Comparison of ENCODE assay signal across 21 cellular contexts in the genomic region with DNA sequence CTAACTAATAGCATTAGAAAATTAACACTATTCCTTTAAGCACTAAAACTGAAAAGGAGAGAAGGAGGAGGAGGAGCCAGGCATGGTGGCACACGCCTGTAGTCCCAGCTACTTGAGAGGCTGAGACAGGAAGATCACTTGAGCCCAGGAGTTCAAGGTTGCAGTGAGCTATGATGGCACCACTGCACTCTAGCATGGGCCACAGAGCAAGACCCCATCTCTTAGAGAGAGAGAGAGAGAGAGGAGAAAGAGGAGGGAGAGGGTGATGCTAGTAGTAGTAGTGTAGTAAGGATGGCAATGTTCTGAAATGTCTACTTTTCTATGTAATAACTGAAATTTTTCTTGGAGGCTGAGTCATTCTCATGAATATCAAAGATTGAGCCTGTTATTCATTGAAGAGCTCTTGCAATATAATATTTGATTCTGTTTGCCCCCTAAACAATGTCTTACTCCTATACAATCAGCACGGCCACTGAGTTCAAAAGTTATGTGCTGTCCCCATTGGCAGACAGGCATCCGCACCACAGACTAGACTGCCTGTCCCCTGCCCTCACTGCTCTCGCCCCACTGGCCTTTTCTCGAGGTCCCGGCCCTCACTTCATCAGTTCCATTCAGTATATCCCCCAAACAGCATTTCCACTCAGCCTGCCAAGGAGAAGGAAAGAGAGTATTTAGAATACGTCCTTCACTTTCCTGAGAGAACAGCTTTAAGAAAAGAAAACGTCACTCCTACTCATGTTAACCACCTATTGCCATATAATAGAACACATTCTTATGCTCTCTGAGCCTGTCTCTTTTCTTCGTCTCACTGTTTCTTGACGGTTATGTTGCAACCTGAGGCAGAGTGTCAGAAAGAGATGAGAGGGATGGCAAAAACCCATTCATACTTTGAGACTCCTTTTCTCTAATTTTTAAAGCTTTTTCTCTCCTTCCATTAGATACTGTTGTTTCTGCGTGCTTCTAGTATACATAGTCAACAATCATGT.
DNase-seq lines count a peak whose midpoint lies in the region; ATAC-seq and TF ChIP-seq lines count a peak whose summit lies in the region.
"Had no signal": no experiment of that assay in that cellular context is flagged by ENCODE, and none has a peak within 500 bp of the region (broad histone marks: within the 10 kb centered on the region; RNA-seq: fewer than 3 reads in every experiment).

No MANE protein-coding gene starts in this region.

- no peaks in the 10 kb centered on the region for H4K20me1 ChIP-seq in neural progenitor cell (ENCODE audit: low read depth)

- no peaks in the 10 kb centered on the region for H3K9me3 Mint-ChIP-seq in brain
- no peaks in the 10 kb centered on the region for H3K9me3 Mint-ChIP-seq in neural progenitor cell
- H3K9me3 Mint-ChIP-seq in activated naive CD4-positive, alpha-beta T cell treated with anti-CD3 and anti-CD28 coated beads, Interleukin-2, amount 50 U/mL, for 72 hours = no peaks in the 10 kb centered on the region
- H3K9me3 Mint-ChIP-seq in Caco-2 (ENCODE audit: unreplicated experiment) = no peaks in the 10 kb centered on the region
- no peaks in the 10 kb centered on the region for H3K9me3 Mint-ChIP-seq in progenitor cell of endocrine pancreas (ENCODE audit: low read depth)
- H3K9me3 Mint-ChIP-seq: activated naive CD4-positive, alpha-beta T cell treated with anti-CD3 and anti-CD28 coated beads for 36 hours; memory B cell; stimulated activated naive CD8-positive, alpha-beta T cell treated with anti-CD3 and anti-CD28 coated beads, Interleukin-15, Interleukin-2, amounts not matched to agents 100 ng/mL and 50 ng/mL, for 24 hours had no signal

- no peaks in the 10 kb centered on the region for H3K36me3 ChIP-seq in heart right ventricle
- no peaks in the 10 kb centered on the region for H3K36me3 ChIP-seq in neural progenitor cell
- H3K36me3 ChIP-seq in upper lobe of left lung = no peaks in the 10 kb centered on the region
- no peaks in the 10 kb centered on the region for H3K36me3 ChIP-seq in Caco-2 (ENCODE audit: control insufficient read depth, insufficient read depth, low read length)
- H3K36me3 ChIP-seq: brain microvascular endothelial cell, neutrophil had no signal

- CTCF ChIA-PET in Caco-2 (lab: Charles Lee) = no interaction called here

- H3K4me3 Mint-ChIP-seq in brain (peak overlapping the region in 2 of 5 experiments; percentile 3 to 68), neural progenitor cell (no peak overlapping the region), Caco-2 (ENCODE audit: unreplicated experiment) (no peak overlapping the region), progenitor cell of endocrine pancreas (ENCODE audit: low read depth) (no peak overlapping the region)
- H3K4me3 Mint-ChIP-seq: activated naive CD4-positive, alpha-beta T cell treated with anti-CD3 and anti-CD28 coated beads for 36 hours; memory B cell; stimulated activated naive CD8-positive, alpha-beta T cell treated with anti-CD3 and anti-CD28 coated beads, Interleukin-15, Interleukin-2, amounts not matched to agents 100 ng/mL and 50 ng/mL, for 24 hours had no signal

- H3K36me3 Mint-ChIP-seq in brain (no peaks in the 10 kb centered on the region), neural progenitor cell (peaks cover 22% of the 10 kb centered on the region), Caco-2 (ENCODE audit: insufficient read depth, unreplicated experiment) (no peaks in the 10 kb centered on the region), progenitor cell of endocrine pancreas (ENCODE audit: insufficient read depth) (no peaks in the 10 kb centered on the region)
- no peaks in the 10 kb centered on the region for H3K36me3 Mint-ChIP-seq in activated naive CD4-positive, alpha-beta T cell treated with anti-CD3 and anti-CD28 coated beads, Interleukin-2, amount 50 U/mL, for 72 hours
- H3K36me3 Mint-ChIP-seq: memory B cell had no signal

- H3K27me3 Mint-ChIP-seq in brain (no peaks in the 10 kb centered on the region), neural progenitor cell (ENCODE audit: insufficient read depth, low read depth) (no peaks in the 10 kb centered on the region), Caco-2 (ENCODE audit: insufficient read depth, unreplicated experiment) (peaks cover 3% of the 10 kb centered on the region), progenitor cell of endocrine pancreas (peaks cover 8% of the 10 kb centered on the region)

- ATAC-seq in heart right ventricle (peak in 6 of 8 donors; percentile 25 to 43 (median 31)), upper lobe of left lung (ENCODE audit: low FRiP score in 2 of 2) (no peak)
- no peak for ATAC-seq in activated naive CD4-positive, alpha-beta T cell treated with anti-CD3 and anti-CD28 coated beads, Interleukin-2, amount 50 U/mL, for 72 hours

- H3F3A ChIP-seq in neural progenitor cell (ENCODE audit: low read depth) = peaks cover 23% of the 10 kb centered on the region

- TF ChIP-seq EP300 in upper lobe of left lung (IDR thresholded peaks at IDR 0.05) = no peak

- H3K4me3 ChIP-seq in heart right ventricle = no peak overlapping the region
- H3K4me3 ChIP-seq in neural progenitor cell = no peak overlapping the region
- H3K4me3 ChIP-seq in upper lobe of left lung = no peak overlapping the region
- no peak overlapping the region for H3K4me3 ChIP-seq in Caco-2 (ENCODE audit: low read depth, low read length)
- H3K4me3 ChIP-seq: GM23248 had no signal

- no peak for DNase-seq in heart right ventricle
- DNase-seq in neural progenitor cell (ENCODE audit: low spot score) = no peak
- DNase-seq in upper lobe of left lung = no peak
- no peak for DNase-seq in AG20443 (ENCODE audit: low spot score)
- no peak for DNase-seq in activated naive CD4-positive, alpha-beta T cell treated with anti-CD3 and anti-CD28 coated beads, Interleukin-2, amount 50 U/mL, for 72 hours (ENCODE audit: low spot score in 2 of 2)
- no peak for DNase-seq in Caco-2
- DNase-seq in progenitor cell of endocrine pancreas (ENCODE audit: low spot score, unreplicated experiment) = no peak
- DNase-seq: activated CD4-positive, alpha-beta T cell treated with anti-CD3 and anti-CD28 coated beads, Interleukin-2, amount 50 U/mL, for 4 hours; activated naive CD4-positive, alpha-beta T cell treated with anti-CD3 and anti-CD28 coated beads for 36 hours; brain microvascular endothelial cell; DND-41; GM23248; NCI-H2081; NCI-H510A treated with DMSO at 0.1 percent for 48 hours; SIG-M5 had no signal

- H3K27me3 ChIP-seq in heart right ventricle (no peaks in the 10 kb centered on the region), neural progenitor cell (no peaks in the 10 kb centered on the region), upper lobe of left lung (no peaks in the 10 kb centered on the region), Caco-2 (replicated peaks; ENCODE audit: control insufficient read depth, insufficient read depth, low read length) (no peaks in the 10 kb centered on the region)
- H3K27me3 ChIP-seq: brain microvascular endothelial cell had no signal

- H3K4me1 ChIP-seq in heart right ventricle (peaks cover 0 to 66% (median 39%) of the 10 kb centered on the region in 9 donors), neural progenitor cell (peaks cover 30% of the 10 kb centered on the region), upper lobe of left lung (no peaks in the 10 kb centered on the region), Caco-2 (no peaks in the 10 kb centered on the region)

- WGBS in heart right ventricle, 2 donors = 50 to 56% methylated on average over 11 of the region's 11 CpGs
- 58 to 61% methylated on average over 11 of the region's 11 CpGs for WGBS in upper lobe of left lung, 2 donors

- no peak overlapping the region for H2AFZ ChIP-seq in neural progenitor cell (replicated peaks)
- H2AFZ ChIP-seq: GM23248 had no signal

- TF ChIP-seq POLR2A in upper lobe of left lung (IDR thresholded peaks at IDR 0.05) = no peak

- intact Hi-C loops in heart right ventricle (cut with DNase I) (no loop called here), Caco-2 (cut with micrococcal nuclease; ENCODE audit: unreplicated experiment) (no loop called here)

- no peak for TF ChIP-seq CTCF in brain (conservative IDR thresholded peaks at IDR 0.05)
- no peak for TF ChIP-seq CTCF in heart right ventricle (IDR thresholded peaks at IDR 0.05)
- no peak for TF ChIP-seq CTCF in neural progenitor cell (IDR thresholded peaks at IDR 0.05)
- TF ChIP-seq CTCF in upper lobe of left lung (IDR thresholded peaks at IDR 0.05) = no peak
- TF ChIP-seq CTCF in Caco-2 (IDR thresholded peaks at IDR 0.05; ENCODE audit: insufficient read depth in 1 of 2, low read depth in 1 of 2, low read length in 1 of 2, severe bottlenecking in 1 of 2, unreplicated experiment in 1 of 2) = no peak
- TF ChIP-seq CTCF in progenitor cell of endocrine pancreas (IDR thresholded peaks at IDR 0.05; ENCODE audit: unreplicated experiment) = no peak

- H3K9ac ChIP-seq in neural progenitor cell = no peak overlapping the region
- H3K9ac ChIP-seq: GM23248 had no signal

- no TSS peak for BruUV-seq in Caco-2 (replicated peaks; lab: Mats Ljungman, UMichigan)

- peak overlapping the region in 7 of 10 donors; percentile 3 to 70 (median 32) for H3K27ac ChIP-seq in heart right ventricle
- no peak overlapping the region for H3K27ac ChIP-seq in neural progenitor cell
- peak overlapping the region in 3 of 4 donors; percentile 34 to 61 (median 46) for H3K27ac ChIP-seq in upper lobe of left lung
- H3K27ac ChIP-seq: brain microvascular endothelial cell, epithelial cell of prostate, GM23248, neutrophil, VCaP had no signal

- no peaks in the 10 kb centered on the region for H3K79me2 ChIP-seq in neural progenitor cell (ENCODE audit: low read depth)

- peaks cover 37% of the 10 kb centered on the region for H3K4me1 Mint-ChIP-seq in brain
- peaks cover 22% of the 10 kb centered on the region for H3K4me1 Mint-ChIP-seq in neural progenitor cell
- peaks cover 6% of the 10 kb centered on the region for H3K4me1 Mint-ChIP-seq in Caco-2 (ENCODE audit: low read depth, unreplicated experiment)
- H3K4me1 Mint-ChIP-seq in progenitor cell of endocrine pancreas (ENCODE audit: low read depth) = peaks cover 18% of the 10 kb centered on the region
- H3K4me1 Mint-ChIP-seq: memory B cell had no signal

- no peaks in the 10 kb centered on the region for H3K9me3 ChIP-seq in heart right ventricle
- no peaks in the 10 kb centered on the region for H3K9me3 ChIP-seq in neural progenitor cell (ENCODE audit: low read depth)
- H3K9me3 ChIP-seq in upper lobe of left lung = no peaks in the 10 kb centered on the region
- H3K9me3 ChIP-seq in Caco-2 = no peaks in the 10 kb centered on the region
- H3K9me3 ChIP-seq: neutrophil had no signal

- POLR2A ChIA-PET in Caco-2 (lab: Charles Lee) = no interaction called here

- H3K27ac Mint-ChIP-seq in brain (peak overlapping the region; percentile 25 to 76 (median 56)), neural progenitor cell (peak overlapping the region; percentile 51), Caco-2 (ENCODE audit: unreplicated experiment) (no peak overlapping the region), progenitor cell of endocrine pancreas (no peak overlapping the region)
- H3K27ac Mint-ChIP-seq in activated naive CD4-positive, alpha-beta T cell treated with anti-CD3 and anti-CD28 coated beads, Interleukin-2, amount 50 U/mL, for 72 hours = no peak overlapping the region
- H3K27ac Mint-ChIP-seq: activated naive CD4-positive, alpha-beta T cell treated with anti-CD3 and anti-CD28 coated beads for 36 hours; memory B cell; stimulated activated naive CD8-positive, alpha-beta T cell treated with anti-CD3 and anti-CD28 coated beads, Interleukin-15, Interleukin-2, amounts not matched to agents 100 ng/mL and 50 ng/mL, for 24 hours had no signal

- peak overlapping the region; percentile 33 for H3K4me2 ChIP-seq in neural progenitor cell

Comparison
In these comparisons a context has a peak if more than half of its experiments do, and no peak if none do; other contexts are left out.
1. H3K27ac Mint-ChIP-seq: peak in brain (5 of 5) and neural progenitor cell (single experiment); none in activated naive CD4-positive, alpha-beta T cell treated with anti-CD3 and anti-CD28 coated beads, Interleukin-2, amount 50 U/mL, for 72 hours (0 of 2), Caco-2 (single experiment) and progenitor cell of endocrine pancreas (single experiment).
2. ATAC-seq: peak in heart right ventricle (6 of 8); none in upper lobe of left lung (0 of 2) and activated naive CD4-positive, alpha-beta T cell treated with anti-CD3 and anti-CD28 coated beads, Interleukin-2, amount 50 U/mL, for 72 hours (0 of 2).